ENCODE assay signal across 14 cellular contexts in the genomic region with DNA sequence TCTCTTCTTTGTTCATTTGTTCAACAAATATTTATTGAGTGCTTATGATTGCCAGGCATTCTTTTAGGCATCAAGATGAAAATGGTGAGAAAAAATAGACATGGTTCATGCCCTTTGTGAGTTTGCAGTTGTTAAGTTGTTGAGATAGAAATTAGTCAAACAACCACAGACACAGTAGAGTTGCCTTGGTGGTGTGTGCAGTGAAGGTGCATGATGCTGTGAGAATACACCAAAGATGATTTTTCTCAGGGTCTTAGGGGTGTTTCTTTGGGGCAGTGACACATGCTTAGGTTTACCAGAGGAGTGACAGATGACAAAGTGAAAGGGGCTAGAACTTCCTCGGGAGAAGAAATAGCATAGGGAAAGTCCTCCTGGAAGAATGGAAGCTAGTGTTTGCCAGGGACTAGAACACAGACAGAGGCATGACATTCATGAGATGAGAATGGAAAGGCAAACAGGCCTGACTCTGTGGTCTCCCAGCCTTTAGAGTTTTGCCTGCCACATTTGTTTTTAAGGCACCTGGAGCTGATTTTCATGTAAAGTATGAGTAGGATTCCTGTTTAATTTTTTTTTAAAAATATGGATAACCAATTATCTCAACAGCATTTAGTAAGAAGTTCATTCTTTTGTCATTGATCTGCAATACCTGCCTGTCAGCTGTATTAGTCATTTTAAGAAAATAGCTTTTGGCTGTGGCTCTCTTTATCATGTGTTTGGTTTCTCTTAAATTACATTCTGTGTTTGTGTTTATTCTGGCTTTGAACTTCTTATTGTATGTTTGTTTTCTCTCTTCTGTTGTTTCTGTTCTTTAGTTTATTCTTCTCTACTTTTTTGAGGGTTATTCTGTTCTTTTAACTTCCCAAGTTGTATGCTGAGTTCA. TPM values are rescaled to one million over a fixed set of nuclear protein-coding genes. Genes with fewer than 3 reads are reported as not detected.
DNase-seq lines count a peak whose midpoint lies in the region; ATAC-seq and TF ChIP-seq lines count a peak whose summit lies in the region.
"Had no signal": no experiment of that assay in that cellular context is flagged by ENCODE, and none has a peak within 500 bp of the region (broad histone marks: within the 10 kb centered on the region; RNA-seq: fewer than 3 reads in every experiment).

No MANE protein-coding gene starts in this region.

- POLR2A ChIA-PET in IMR-90 (lab: Charles Lee; ENCODE audit: unreplicated experiment), result no interaction called here

- no peak overlapping the region for H3K4me3 ChIP-seq in IMR-90 (ENCODE audit: insufficient read depth, low read depth, low read length)
- H3K4me3 ChIP-seq: left ventricle myocardium inferior, spleen had no signal

- peaks cover 86% of the 10 kb centered on the region for H3K36me3 Mint-ChIP-seq in activated T-cell treated with anti-CD3 and anti-CD28 coated beads, Interleukin-2, amount 50 U/mL, for 24 hours (ENCODE audit: low read depth)
- peaks cover 90% of the 10 kb centered on the region for H3K36me3 Mint-ChIP-seq in effector memory CD8-positive, alpha-beta T cell (ENCODE audit: insufficient read depth)
- peaks cover 99% of the 10 kb centered on the region for H3K36me3 Mint-ChIP-seq in stimulated activated effector memory CD8-positive, alpha-beta T cell treated with anti-CD3 and anti-CD28 coated beads, Interleukin-12 subunit alpha, Interleukin-12 subunit beta, amount 100 ng/mL, for 72 hours

- TF ChIP-seq POLR2A in IMR-90 (IDR thresholded peaks at IDR 0.05; ENCODE audit: low read depth, low read length), result no peak

- H3K9ac ChIP-seq in IMR-90 (ENCODE audit: low read depth, low read length), result no peak overlapping the region

- H3K23ac ChIP-seq in IMR-90 (ENCODE audit: low read depth, low read length), result no peak overlapping the region

- H3K9me3 Mint-ChIP-seq in activated T-cell treated with anti-CD3 and anti-CD28 coated beads, Interleukin-2, amount 50 U/mL, for 24 hours, result no peaks in the 10 kb centered on the region
- no peaks in the 10 kb centered on the region for H3K9me3 Mint-ChIP-seq in effector memory CD8-positive, alpha-beta T cell
- H3K9me3 Mint-ChIP-seq in stimulated activated effector memory CD8-positive, alpha-beta T cell treated with anti-CD3 and anti-CD28 coated beads, Interleukin-12 subunit alpha, Interleukin-12 subunit beta, amount 100 ng/mL, for 72 hours, result no peaks in the 10 kb centered on the region
- H3K9me3 Mint-ChIP-seq: H9 had no signal

- peak overlapping the region; percentile 83 for H3K27ac Mint-ChIP-seq in activated T-cell treated with anti-CD3 and anti-CD28 coated beads, Interleukin-2, amount 50 U/mL, for 24 hours
- H3K27ac Mint-ChIP-seq in effector memory CD8-positive, alpha-beta T cell, result peak overlapping the region; percentile 6 to 82
- peak overlapping the region; percentile 73 for H3K27ac Mint-ChIP-seq in stimulated activated effector memory CD8-positive, alpha-beta T cell treated with anti-CD3 and anti-CD28 coated beads, Interleukin-12 subunit alpha, Interleukin-12 subunit beta, amount 100 ng/mL, for 72 hours

- H3K79me1 ChIP-seq in IMR-90 (ENCODE audit: low read depth in 1 of 2, low read length in 2 of 2), result peaks cover 2 to 4% of the 10 kb centered on the region in 2 experiments; a peak in 2 of 4 replicates

- no peaks in the 10 kb centered on the region for H3K27me3 Mint-ChIP-seq in activated T-cell treated with anti-CD3 and anti-CD28 coated beads, Interleukin-2, amount 50 U/mL, for 24 hours
- no peaks in the 10 kb centered on the region for H3K27me3 Mint-ChIP-seq in effector memory CD8-positive, alpha-beta T cell

- no peak overlapping the region for H3K4me2 ChIP-seq in IMR-90 (ENCODE audit: low read depth, low read length)

- H3K9me3 ChIP-seq in IMR-90 (ENCODE audit: control insufficient read depth, insufficient read depth, low read length), result no peaks in the 10 kb centered on the region
- H3K9me3 ChIP-seq: left ventricle myocardium inferior, spleen had no signal

- DNase-seq in activated T-cell treated with anti-CD3 and anti-CD28 coated beads, Interleukin-2, amount 50 U/mL, for 24 hours, result no peak
- DNase-seq in activated T-cell treated with anti-CD3 and anti-CD28 coated beads, Interleukin-2, amount 50 U/mL, for 1 hour, result no peak
- DNase-seq in IMR-90, result no peak
- DNase-seq in effector memory CD8-positive, alpha-beta T cell, result no peak
- DNase-seq in stimulated activated effector memory CD8-positive, alpha-beta T cell treated with anti-CD3 and anti-CD28 coated beads, Interleukin-12 subunit alpha, Interleukin-12 subunit beta, amount 100 ng/mL, for 72 hours (ENCODE audit: low spot score in 2 of 2), result no peak
- DNase-seq in HuH-7.5 (ENCODE audit: low spot score), result no peak
- no peak for DNase-seq in left lobe of liver (ENCODE audit: low spot score)
- DNase-seq: H9; left ventricle myocardium inferior; NCI-H1694; NCI-H226; spleen; stimulated activated naive CD4-positive, alpha-beta T cell had no signal

- H3K4me1 ChIP-seq in IMR-90 (ENCODE audit: control insufficient read depth, insufficient read depth, low read length), result no peaks in the 10 kb centered on the region
- H3K4me1 ChIP-seq: left ventricle myocardium inferior had no signal

- no peak overlapping the region for H3K4ac ChIP-seq in IMR-90 (ENCODE audit: low read depth, low read length)

- H4K20me1 ChIP-seq in IMR-90 (ENCODE audit: insufficient read depth, low read length), result no peaks in the 10 kb centered on the region

- no TSS peak for BruUV-seq in IMR-90 (replicated peaks; lab: Mats Ljungman, UMichigan)

- CTCF ChIA-PET in IMR-90 (lab: Yijun Ruan, JAX), result interaction anchor here (1.1 kb wide), 1 partner anchor 9 kb away, joined by 3 read pairs; no protein-coding TSS in a partner anchor

- no peak overlapping the region for H2BK5ac ChIP-seq in IMR-90 (ENCODE audit: low read depth, low read length, poor library complexity, severe bottlenecking)

- peaks cover 13% of the 10 kb centered on the region for H3K36me3 ChIP-seq in IMR-90 (ENCODE audit: control insufficient read depth, insufficient read depth, low read length)

- H4K8ac ChIP-seq in IMR-90 (ENCODE audit: low read depth in 2 of 2, low read length in 2 of 2), result no peak overlapping the region

- no peak for TF ChIP-seq RAD21 in IMR-90 (IDR thresholded peaks at IDR 0.05; ENCODE audit: low read length)

- no peak overlapping the region for H2AFZ ChIP-seq in IMR-90 (replicated peaks; ENCODE audit: low read length, poor library complexity)

- intact Hi-C loops in IMR-90 (cut with micrococcal nuclease), result no loop called here

- peak overlapping the region; percentile 21; the same call in 1 of the 2 replicates for H4K5ac ChIP-seq in IMR-90 (ENCODE audit: low read depth, low read length)

- H2BK120ac ChIP-seq in IMR-90 (ENCODE audit: low read depth, low read length), result no peak overlapping the region

- no peak overlapping the region for H2BK15ac ChIP-seq in IMR-90 (ENCODE audit: low read depth, low read length)

- H3K27me3 ChIP-seq in IMR-90 (ENCODE audit: control insufficient read depth, insufficient read depth, low read length), result no peaks in the 10 kb centered on the region
- H3K27me3 ChIP-seq: spleen had no signal

- dilution Hi-C loops in IMR-90 (cut with HindIII; ENCODE audit: low sequenced_read_pairs, unreplicated experiment), result no loop called here

- H3K4me1 Mint-ChIP-seq in activated T-cell treated with anti-CD3 and anti-CD28 coated beads, Interleukin-2, amount 50 U/mL, for 24 hours (ENCODE audit: low read depth), result peaks cover 75% of the 10 kb centered on the region
- H3K4me1 Mint-ChIP-seq in effector memory CD8-positive, alpha-beta T cell (ENCODE audit: low read depth in 2 of 2), result peaks cover 34 to 53% of the 10 kb centered on the region in 2 donors
- H3K4me1 Mint-ChIP-seq in stimulated activated effector memory CD8-positive, alpha-beta T cell treated with anti-CD3 and anti-CD28 coated beads, Interleukin-12 subunit alpha, Interleukin-12 subunit beta, amount 100 ng/mL, for 72 hours, result peaks cover 56% of the 10 kb centered on the region

- no peak overlapping the region for H2BK20ac ChIP-seq in IMR-90 (ENCODE audit: low read depth, low read length)

- WGBS in IMR-90 (ENCODE audit: extremely low coverage in 2 of 2, insufficient read length in 1 of 2), 2 experiments, result no CpG with 5 or more reads among the region's 1 CpG

- no peak for TF ChIP-seq CTCF in IMR-90 (conservative IDR thresholded peaks at IDR 0.05; ENCODE audit: low read depth, low read length)

- H2AK9ac ChIP-seq in IMR-90 (replicated peaks; ENCODE audit: low read depth, low read length, poor library complexity), result no peak overlapping the region

- H3K27ac ChIP-seq in IMR-90 (ENCODE audit: insufficient read depth, low read length), result no peak overlapping the region
- H3K27ac ChIP-seq: left ventricle myocardium inferior, spleen had no signal

- peaks cover 7% of the 10 kb centered on the region for H3K9me1 ChIP-seq in IMR-90 (ENCODE audit: insufficient read depth, low read length)

- no peak overlapping the region for H3K56ac ChIP-seq in IMR-90 (ENCODE audit: extremely low read depth, insufficient read depth, low read length)

- no peak overlapping the region for H3K18ac ChIP-seq in IMR-90 (ENCODE audit: low read depth, low read length)

- H4K91ac ChIP-seq in IMR-90 (ENCODE audit: insufficient read depth, low read depth, low read length), result no peak overlapping the region

- no peak overlapping the region for H3K4me3 Mint-ChIP-seq in activated T-cell treated with anti-CD3 and anti-CD28 coated beads, Interleukin-2, amount 50 U/mL, for 24 hours
- H3K4me3 Mint-ChIP-seq in effector memory CD8-positive, alpha-beta T cell, result no peak overlapping the region
- H3K4me3 Mint-ChIP-seq in stimulated activated effector memory CD8-positive, alpha-beta T cell treated with anti-CD3 and anti-CD28 coated beads, Interleukin-12 subunit alpha, Interleukin-12 subunit beta, amount 100 ng/mL, for 72 hours, result peak overlapping the region; percentile 23
- H3K4me3 Mint-ChIP-seq: H9 had no signal

- no peak overlapping the region for H2AK5ac ChIP-seq in IMR-90 (ENCODE audit: low read depth, low read length)

- ATAC-seq in IMR-90 (ENCODE audit: low read depth) (no peak), HG03460 (IDR thresholded peaks at IDR 0.05; ENCODE audit: unreplicated experiment) (no peak), left lobe of liver (no peak)
- ATAC-seq in effector memory CD8-positive, alpha-beta T cell (replicated peaks), result no peak
- peak; percentile 98 for ATAC-seq in stimulated activated effector memory CD8-positive, alpha-beta T cell treated with anti-CD3 and anti-CD28 coated beads, Interleukin-12 subunit alpha, Interleukin-12 subunit beta, amount 100 ng/mL, for 72 hours

- in situ Hi-C loops in IMR-90 (cut with MboI; ENCODE audit: low sequenced_read_pairs), result loop anchor here (25.0 kb wide), 1 partner anchor 566 kb away; no protein-coding TSS in a partner anchor

- H3K14ac ChIP-seq in IMR-90 (replicated peaks; ENCODE audit: low read depth, low read length), result no peak overlapping the region

RNA-seq across cellular contexts. Expression of a gene that starts 36.6 kb away (rescaled TPM):
- total RNA-seq in IMR-90 (2012; rRNA removed) (37.3 and 50.8 TPM in 2 replicates), left lobe of liver (14.4 TPM)
- 12.9 and 16.2 TPM in 2 replicates for polyA plus RNA-seq in IMR-90 (2012; rRNA removed)
- 3.3 and 6.1 TPM in 2 replicates for polyA plus RNA-seq in IMR-90 (2012; cell fraction: cytosol; rRNA removed)
- polyA plus RNA-seq in IMR-90 (2012; cell fraction: nucleus; rRNA removed; ENCODE audit: low replicate concordance), result 2.9 and 16.3 TPM in 2 replicates
